In genomic region chr20:2519115-2519815, GRCh38 we compare ENCODE assay signal across 3 cellular contexts.
TF ChIP-seq lines count a peak whose summit lies in the region.

No MANE protein-coding gene starts in this region.

TF ChIP-seq in SK-N-SH treated with all-trans-retinoic acid at 6 μM for 48 hours, 23 proteins besides CTCF, POLR2A, EP300 and RAD21:
- TF ChIP-seq ESRRG (CRISPR knock-in tag; IDR thresholded peaks at IDR 0.05) (no peak), ZNF70 (CRISPR knock-in tag; IDR thresholded peaks at IDR 0.05) (no peak), ZNF8 (CRISPR knock-in tag; IDR thresholded peaks at IDR 0.05) (no peak), TOX (CRISPR knock-in tag; IDR thresholded peaks at IDR 0.05; ENCODE audit: borderline replicate concordance) (no peak), BACH2 (CRISPR knock-in tag; IDR thresholded peaks at IDR 0.05; ENCODE audit: borderline replicate concordance) (no peak), TSHZ2 (CRISPR knock-in tag; IDR thresholded peaks at IDR 0.05) (no peak), ZFP3 (CRISPR knock-in tag; IDR thresholded peaks at IDR 0.05) (no peak)

TF ChIP-seq in SK-N-SH, 30 proteins besides CTCF, POLR2A, EP300 and RAD21:
- TF ChIP-seq USF2 (IDR thresholded peaks at IDR 0.05; ENCODE audit: borderline replicate concordance, low read depth, low read length) (no peak), NRF1 (IDR thresholded peaks at IDR 0.05; ENCODE audit: low read depth, low read length) (no peak), PBX3 (IDR thresholded peaks at IDR 0.05) (no peak)
TF ChIP-seq in SK-N-SH: peak in this region for 0.

TF ChIP-seq in H1, 55 proteins besides CTCF, POLR2A, EP300 and RAD21:
- no peak for TF ChIP-seq CHD1 (IDR thresholded peaks at IDR 0.05; ENCODE audit: low read depth, low read length)
